Comparison of ENCODE assay signal across 18 cellular contexts in the genomic region with DNA sequence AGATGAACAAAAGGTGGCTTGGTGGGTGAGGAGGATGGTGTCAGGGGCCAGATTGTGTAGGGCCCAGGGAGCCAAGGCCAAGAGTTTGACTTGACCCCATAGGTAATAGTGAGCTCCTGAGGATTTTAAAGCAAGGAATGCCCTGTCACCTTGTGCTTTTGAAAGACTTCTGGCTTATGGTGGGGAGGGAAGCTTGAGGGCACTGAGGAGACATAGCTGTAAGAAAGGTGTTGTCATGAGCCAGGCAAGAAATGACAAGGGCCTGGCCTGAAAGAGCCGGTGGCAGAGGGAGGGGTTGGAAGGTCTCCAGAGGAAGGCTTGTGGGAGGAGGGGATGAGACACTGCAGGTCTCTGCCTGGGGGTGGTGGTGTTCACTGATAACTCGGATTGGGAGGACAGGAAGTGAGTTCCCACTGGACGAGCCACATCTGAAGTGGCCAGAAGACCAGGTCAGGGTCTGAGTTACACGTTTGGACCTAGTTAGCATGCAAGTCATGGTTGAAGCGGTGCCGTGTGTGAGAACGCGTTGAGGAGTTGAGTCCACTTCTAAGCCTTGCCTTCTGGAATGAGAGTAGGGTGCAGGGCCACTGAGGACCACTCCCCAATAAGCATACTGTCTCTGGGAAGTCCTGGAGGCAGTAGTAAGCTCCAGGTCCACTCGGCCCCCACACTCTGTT.
DNase-seq lines count a peak whose midpoint lies in the region; ATAC-seq and TF ChIP-seq lines count a peak whose summit lies in the region.
"Had no signal": no experiment of that assay in that cellular context is flagged by ENCODE, and none has a peak within 500 bp of the region (broad histone marks: within the 10 kb centered on the region; RNA-seq: fewer than 3 reads in every experiment).

No MANE protein-coding gene starts in this region.

- H2BK15ac ChIP-seq in IMR-90 (ENCODE audit: low read depth, low read length): no peak overlapping the region

- no peak for ATAC-seq in IMR-90 (ENCODE audit: low read depth)
- ATAC-seq: left ventricle myocardium superior had no signal

- no peak overlapping the region for H2AK5ac ChIP-seq in IMR-90 (ENCODE audit: low read depth, low read length)

- H3K9me3 ChIP-seq in IMR-90 (ENCODE audit: control insufficient read depth, insufficient read depth, low read length): no peaks in the 10 kb centered on the region
- no peaks in the 10 kb centered on the region for H3K9me3 ChIP-seq in endodermal cell (ENCODE audit: control insufficient read depth, low read length)
- H3K9me3 ChIP-seq: BE2C, testis had no signal

- TF ChIP-seq POLR2A in IMR-90 (IDR thresholded peaks at IDR 0.05; ENCODE audit: low read depth, low read length): no peak

- H3K4me1 Mint-ChIP-seq in T-helper 2 cell treated with Interferon-gamma antibody and Interleukin-4, amounts not matched to agents 5 μg/mL and 100 μg/mL, for 36 hours (ENCODE audit: low read depth): peaks cover 14% of the 10 kb centered on the region
- peaks cover 18% of the 10 kb centered on the region for H3K4me1 Mint-ChIP-seq in endodermal cell
- peaks cover 9% of the 10 kb centered on the region for H3K4me1 Mint-ChIP-seq in progenitor cell of endocrine pancreas (ENCODE audit: low read depth)

- H3K18ac ChIP-seq in IMR-90 (ENCODE audit: low read depth, low read length): no peak overlapping the region

- H3K27ac Mint-ChIP-seq in T-helper 2 cell treated with Interferon-gamma antibody and Interleukin-4, amounts not matched to agents 5 μg/mL and 100 μg/mL, for 36 hours: peak overlapping the region; percentile 44
- H3K27ac Mint-ChIP-seq in endodermal cell (peak overlapping the region; percentile 18), progenitor cell of endocrine pancreas (peak overlapping the region; percentile 63)

- no peak overlapping the region for H3K56ac ChIP-seq in IMR-90 (ENCODE audit: extremely low read depth, insufficient read depth, low read length)

- H3K9ac ChIP-seq in IMR-90 (ENCODE audit: low read depth, low read length): no peak overlapping the region
- no peak overlapping the region for H3K9ac ChIP-seq in endodermal cell (ENCODE audit: extremely low read depth, low read length, poor library complexity, severe bottlenecking)

- H3K27me3 Mint-ChIP-seq in T-helper 2 cell treated with Interferon-gamma antibody and Interleukin-4, amounts not matched to agents 5 μg/mL and 100 μg/mL, for 36 hours (ENCODE audit: low read depth): no peaks in the 10 kb centered on the region
- no peaks in the 10 kb centered on the region for H3K27me3 Mint-ChIP-seq in endodermal cell (ENCODE audit: insufficient read depth)
- H3K27me3 Mint-ChIP-seq in progenitor cell of endocrine pancreas: no peaks in the 10 kb centered on the region

- H2BK120ac ChIP-seq in IMR-90 (ENCODE audit: low read depth, low read length): no peak overlapping the region

- H3K27ac ChIP-seq in IMR-90 (ENCODE audit: insufficient read depth, low read length): no peak overlapping the region
- no peak overlapping the region for H3K27ac ChIP-seq in endodermal cell (ENCODE audit: low read depth, low read length)
- H3K27ac ChIP-seq: 22Rv1, testis had no signal

- no peak overlapping the region for H4K91ac ChIP-seq in IMR-90 (ENCODE audit: insufficient read depth, low read depth, low read length)

- no peak overlapping the region for H4K8ac ChIP-seq in IMR-90 (ENCODE audit: low read depth in 2 of 2, low read length in 2 of 2)

- WGBS in IMR-90 (ENCODE audit: extremely low coverage in 2 of 2, insufficient read length in 1 of 2), 2 experiments: 73% methylated on average over 4 of the region's 9 CpGs; no CpG with 5 or more reads in 1 of the 2 experiments
- 91% methylated on average over 9 of the region's 9 CpGs for WGBS in endodermal cell (ENCODE audit: insufficient coverage in 1 of 2, insufficient read length in 1 of 2), 2 experiments

- POLR2A ChIA-PET in IMR-90 (lab: Charles Lee; ENCODE audit: unreplicated experiment) (no interaction called here), GM10248 (lab: Yijun Ruan, JAX) (no interaction called here)

- DNase-seq in T-helper 2 cell treated with Interferon-gamma antibody and Interleukin-4, amounts not matched to agents 5 μg/mL and 100 μg/mL, for 36 hours (ENCODE audit: low spot score): no peak
- no peak for DNase-seq in T-helper 2 cell
- DNase-seq in IMR-90: no peak
- DNase-seq in endodermal cell: no peak
- no peak for DNase-seq in progenitor cell of endocrine pancreas (ENCODE audit: low spot score, unreplicated experiment)
- no peak for DNase-seq in cardiac septum (ENCODE audit: low spot score)
- no peak for DNase-seq in GM10248 (ENCODE audit: extremely low spot score)
- no peak for DNase-seq in NOMO-1 (lab: John Stamatoyannopoulos, UW; ENCODE audit: unreplicated experiment in 2 of 2)
- DNase-seq: activated CD4-positive, CD25-positive, alpha-beta regulatory T cell treated with anti-CD3 and anti-CD28 coated beads, Interleukin-2, amount 50 U/mL, for 72 hours; BE2C; caudate nucleus; effector CD4-positive, alpha-beta T cell; head of caudate nucleus; left ventricle myocardium superior; NCI-H69; SHP77 treated with DMSO at 0.1 percent for 48 hours; testis had no signal

- TF ChIP-seq CTCF in IMR-90 (conservative IDR thresholded peaks at IDR 0.05; ENCODE audit: low read depth, low read length) (no peak), endodermal cell (conservative IDR thresholded peaks at IDR 0.05) (no peak), progenitor cell of endocrine pancreas (IDR thresholded peaks at IDR 0.05; ENCODE audit: unreplicated experiment) (no peak), GM10248 (IDR thresholded peaks at IDR 0.05; ENCODE audit: control extremely low read depth, extremely low read depth, low read depth, missing control alignments) (no peak)

- dilution Hi-C loops in IMR-90 (cut with HindIII; ENCODE audit: low sequenced_read_pairs, unreplicated experiment): no loop called here

- no peak overlapping the region for H3K4me2 ChIP-seq in IMR-90 (ENCODE audit: low read depth, low read length)

- no peak overlapping the region for H4K5ac ChIP-seq in IMR-90 (ENCODE audit: low read depth, low read length)

- no peaks in the 10 kb centered on the region for H3K9me3 Mint-ChIP-seq in T-helper 2 cell treated with Interferon-gamma antibody and Interleukin-4, amounts not matched to agents 5 μg/mL and 100 μg/mL, for 36 hours
- H3K9me3 Mint-ChIP-seq in endodermal cell (no peaks in the 10 kb centered on the region), progenitor cell of endocrine pancreas (ENCODE audit: low read depth) (no peaks in the 10 kb centered on the region)

- peak overlapping the region; percentile 62 for H2AK9ac ChIP-seq in IMR-90 (replicated peaks; ENCODE audit: low read depth, low read length, poor library complexity)

- in situ Hi-C loops in IMR-90 (cut with MboI; ENCODE audit: low sequenced_read_pairs): no loop called here

- no peak overlapping the region for H3K4me3 Mint-ChIP-seq in T-helper 2 cell treated with Interferon-gamma antibody and Interleukin-4, amounts not matched to agents 5 μg/mL and 100 μg/mL, for 36 hours
- H3K4me3 Mint-ChIP-seq in endodermal cell: no peak overlapping the region
- no peak overlapping the region for H3K4me3 Mint-ChIP-seq in progenitor cell of endocrine pancreas (ENCODE audit: low read depth)

- CTCF ChIA-PET in IMR-90 (lab: Yijun Ruan, JAX): no interaction called here
- CTCF ChIA-PET in GM10248 (lab: Yijun Ruan, JAX): interaction anchor here (1.1 to 1.9 kb wide), 5 partner anchors 8 to 29 kb away, joined by 3 to 6 read pairs (median 4); no protein-coding TSS in a partner anchor

- H4K20me1 ChIP-seq in IMR-90 (ENCODE audit: insufficient read depth, low read length): peaks cover 22% of the 10 kb centered on the region; the same call in 1 of the 2 replicates

- intact Hi-C loops in IMR-90 (cut with micrococcal nuclease): no loop called here
- intact Hi-C loops in cardiac septum (cut with DNase I): no loop called here

- no peak overlapping the region for H2BK20ac ChIP-seq in IMR-90 (ENCODE audit: low read depth, low read length)

- H3K23ac ChIP-seq in IMR-90 (ENCODE audit: low read depth, low read length): no peak overlapping the region

- no peak overlapping the region for H2BK5ac ChIP-seq in IMR-90 (ENCODE audit: low read depth, low read length, poor library complexity, severe bottlenecking)

- peaks cover 23% of the 10 kb centered on the region for H3K9me1 ChIP-seq in IMR-90 (ENCODE audit: insufficient read depth, low read length)

- H3K4ac ChIP-seq in IMR-90 (ENCODE audit: low read depth, low read length): no peak overlapping the region

- H3K79me1 ChIP-seq in IMR-90 (ENCODE audit: low read depth in 1 of 2, low read length in 2 of 2): peaks cover 15 to 52% of the 10 kb centered on the region in 2 experiments; a peak in 3 of 4 replicates

- H3K36me3 ChIP-seq in IMR-90 (ENCODE audit: control insufficient read depth, insufficient read depth, low read length): peaks cover 12% of the 10 kb centered on the region
- H3K36me3 ChIP-seq in endodermal cell (ENCODE audit: control insufficient read depth, insufficient read depth, low read length): peaks cover 22% of the 10 kb centered on the region

- H3K4me3 ChIP-seq in IMR-90 (ENCODE audit: insufficient read depth, low read depth, low read length) (no peak overlapping the region), endodermal cell (ENCODE audit: low read length) (no peak overlapping the region)
- H3K4me3 ChIP-seq: testis had no signal

- no TSS peak for BruUV-seq in IMR-90 (replicated peaks; lab: Mats Ljungman, UMichigan)

- H2AFZ ChIP-seq in IMR-90 (replicated peaks; ENCODE audit: low read length, poor library complexity): no peak overlapping the region

- TF ChIP-seq RAD21 in IMR-90 (IDR thresholded peaks at IDR 0.05; ENCODE audit: low read length): no peak

- H3K36me3 Mint-ChIP-seq in T-helper 2 cell treated with Interferon-gamma antibody and Interleukin-4, amounts not matched to agents 5 μg/mL and 100 μg/mL, for 36 hours (ENCODE audit: low read depth): peaks cover 14% of the 10 kb centered on the region
- H3K36me3 Mint-ChIP-seq in endodermal cell (ENCODE audit: low read depth) (peaks cover 25% of the 10 kb centered on the region), progenitor cell of endocrine pancreas (ENCODE audit: insufficient read depth) (peaks cover 9% of the 10 kb centered on the region)

- H3K27me3 ChIP-seq in IMR-90 (ENCODE audit: control insufficient read depth, insufficient read depth, low read length) (no peaks in the 10 kb centered on the region), endodermal cell (ENCODE audit: control insufficient read depth, insufficient read depth, low read length, poor library complexity, severe bottlenecking) (no peaks in the 10 kb centered on the region)
- H3K27me3 ChIP-seq: BE2C, testis had no signal

- peaks cover 1% of the 10 kb centered on the region; the same call in 1 of the 2 replicates for H3K4me1 ChIP-seq in IMR-90 (ENCODE audit: control insufficient read depth, insufficient read depth, low read length)
- H3K4me1 ChIP-seq in endodermal cell (ENCODE audit: control insufficient read depth, insufficient read depth, low read length): no peaks in the 10 kb centered on the region
- H3K4me1 ChIP-seq: BE2C had no signal

- no peak overlapping the region for H3K14ac ChIP-seq in IMR-90 (replicated peaks; ENCODE audit: low read depth, low read length)

TF ChIP-seq in IMR-90, 13 proteins besides CTCF, POLR2A, EP300 and RAD21 (continues in another document):
- no peak for TF ChIP-seq MAZ (IDR thresholded peaks at IDR 0.05; ENCODE audit: borderline replicate concordance, low read depth, low read length)
- no peak for TF ChIP-seq CEBPB (IDR thresholded peaks at IDR 0.05; ENCODE audit: low read depth, low read length)
- no peak for TF ChIP-seq MAFK (IDR thresholded peaks at IDR 0.05; ENCODE audit: low read depth, low read length)
